Comparison of ENCODE assay signal across 7 cellular contexts in genomic region chr2:173500953-173501352, GRCh38.
"Had no signal": no experiment of that assay in that cellular context is flagged by ENCODE, and none has a peak within 500 bp of the region (broad histone marks: within the 10 kb centered on the region; RNA-seq: fewer than 3 reads in every experiment).

No MANE protein-coding gene starts in this region.

- FAIRE-seq: G401.6, GM12878, GM12891, GM12892, GM18507 had no signal

- ATAC-seq: GM12878 had no signal

- H3K4me3 ChIP-seq: GM12878 had no signal

- DNase-seq: GDM1, GF-D8 had no signal
